ENCODE assay signal across 1 cellular context in genomic region chr1:205749094-205749825, GRCh38.
TF ChIP-seq lines count a peak whose summit lies in the region.

No MANE protein-coding gene starts in this region.

TF ChIP-seq in K562, 482 proteins besides CTCF, POLR2A, EP300 and RAD21 (continued from another document and continues in another):
- TF ChIP-seq TBL1XR1 (IDR thresholded peaks at IDR 0.05; ENCODE audit: low read length in 2 of 2), result peak in 1 of 2 experiments; percentile 44; a peak in 1 of 4 replicates
- no peak for TF ChIP-seq CTCFL (IDR thresholded peaks at IDR 0.05; ENCODE audit: borderline replicate concordance, insufficient read depth, low read depth, low read length, poor library complexity, severe bottlenecking)
- peak; percentile 76; the same call in 1 of the 2 replicates for TF ChIP-seq FOXP4 (CRISPR knock-in tag; IDR thresholded peaks at IDR 0.05; ENCODE audit: borderline replicate concordance)
- TF ChIP-seq CREM (IDR thresholded peaks at IDR 0.05; ENCODE audit: low read depth), result peak; percentile 30; the same call in 1 of the 2 replicates
- TF ChIP-seq FOXP1 (CRISPR knock-in tag; IDR thresholded peaks at IDR 0.05), result peak; percentile 59; the same call in 1 of the 2 replicates
- peak; percentile 98 for TF ChIP-seq HMGN3 (IDR thresholded peaks at IDR 0.05; ENCODE audit: borderline replicate concordance, extremely low read depth, insufficient read length, low read depth, low read length)
- TF ChIP-seq SAP30 (IDR thresholded peaks at IDR 0.05; ENCODE audit: borderline replicate concordance, insufficient read depth, low read depth, low read length, poor library complexity, severe bottlenecking), result peak; percentile 41
- no peak for TF ChIP-seq WHSC1 (IDR thresholded peaks at IDR 0.05; ENCODE audit: low read length)
- peak; percentile 99 for TF ChIP-seq FIP1L1 (IDR thresholded peaks at IDR 0.05; ENCODE audit: low read depth, low read length, poor library complexity, severe bottlenecking)
- TF ChIP-seq CBFA2T3 (IDR thresholded peaks at IDR 0.05), result 0 out of 2 replicates have a peak, but pooled peaks have one; percentile 8
- TF ChIP-seq RBM39 (optimal IDR thresholded peaks at IDR 0.05; ENCODE audit: low read depth, low read length), result peak; percentile 36
- peak; percentile 57; the same call in 1 of the 2 replicates for TF ChIP-seq ZBTB2 (IDR thresholded peaks at IDR 0.05)
- peak; percentile 70; the same call in 1 of the 2 replicates for TF ChIP-seq POLR2AphosphoS2 (IDR thresholded peaks at IDR 0.05; ENCODE audit: low read length)
- peak; percentile 36; the same call in 1 of the 2 replicates for TF ChIP-seq HBP1 (CRISPR knock-in tag; IDR thresholded peaks at IDR 0.05)
- no peak; the same call in 1 of the 2 replicates for TF ChIP-seq ELF2 (CRISPR knock-in tag; IDR thresholded peaks at IDR 0.05)
- TF ChIP-seq ZFP1 (CRISPR knock-in tag; IDR thresholded peaks at IDR 0.05), result 0 out of 2 replicates have a peak, but pooled peaks have one; percentile 42
- no peak for TF ChIP-seq NR0B1 (IDR thresholded peaks at IDR 0.05; ENCODE audit: partially characterized antibody)
- no peak for TF ChIP-seq NR2C2 (CRISPR knock-in tag; IDR thresholded peaks at IDR 0.05)
- TF ChIP-seq NR2C2 (tag; IDR thresholded peaks at IDR 0.05), result peak; percentile 76
- TF ChIP-seq MBD2 (IDR thresholded peaks at IDR 0.05; ENCODE audit: borderline replicate concordance, low read depth), result 0 out of 2 replicates have a peak, but pooled peaks have one; percentile 51
- peak; percentile 82 for TF ChIP-seq GABPB1 (CRISPR knock-in tag; IDR thresholded peaks at IDR 0.05)
- TF ChIP-seq ID3 (CRISPR knock-in tag; IDR thresholded peaks at IDR 0.05), result no peak
- TF ChIP-seq ID3 (tag; IDR thresholded peaks at IDR 0.05), result 0 out of 2 replicates have a peak, but pooled peaks have one; percentile 60
- no peak for TF ChIP-seq RERE (CRISPR knock-in tag; IDR thresholded peaks at IDR 0.05; ENCODE audit: borderline replicate concordance)
- no peak for TF ChIP-seq TOE1 (IDR thresholded peaks at IDR 0.05; ENCODE audit: borderline replicate concordance)
- no peak for TF ChIP-seq TOE1 (CRISPR knock-in tag; IDR thresholded peaks at IDR 0.05; ENCODE audit: borderline replicate concordance, low read depth)
- peak; percentile 38; the same call in 1 of the 2 replicates for TF ChIP-seq CREB3L1 (IDR thresholded peaks at IDR 0.05; ENCODE audit: borderline replicate concordance, low read depth)
- no peak for TF ChIP-seq CC2D1A (IDR thresholded peaks at IDR 0.05)
- no peak for TF ChIP-seq SRSF7 (optimal IDR thresholded peaks at IDR 0.05; ENCODE audit: low read depth, low read length)
- no peak for TF ChIP-seq SRSF3 (IDR thresholded peaks at IDR 0.05; ENCODE audit: insufficient read depth, low read length)
- peak; percentile 60 for TF ChIP-seq ZFX (CRISPR knock-in tag; IDR thresholded peaks at IDR 0.05)
- peak; percentile 88 for TF ChIP-seq RNF2 (IDR thresholded peaks at IDR 0.05)
- TF ChIP-seq CHD1 (IDR thresholded peaks at IDR 0.05; ENCODE audit: low read length), result peak; percentile 24
- TF ChIP-seq CCNT2 (IDR thresholded peaks at IDR 0.05; ENCODE audit: borderline replicate concordance, extremely low read depth, insufficient read length, low read depth, low read length), result peak; percentile 96
- no peak for TF ChIP-seq NR2C1 (IDR thresholded peaks at IDR 0.05)
- TF ChIP-seq NR2C1 (tag; IDR thresholded peaks at IDR 0.05), result no peak; the same call in 1 of the 2 replicates
- TF ChIP-seq RBM22 (IDR thresholded peaks at IDR 0.05; ENCODE audit: low read depth, low read length, poor library complexity, severe bottlenecking), result peak; percentile 92
- no peak for TF ChIP-seq NR3C1 (CRISPR knock-in tag; IDR thresholded peaks at IDR 0.05)
- TF ChIP-seq DPF2 (IDR thresholded peaks at IDR 0.05), result peak; percentile 50; the same call in 1 of the 2 replicates
- TF ChIP-seq RBFOX2 (IDR thresholded peaks at IDR 0.05; ENCODE audit: low read depth, low read length), result peak; percentile 95
